ENCODE assay signal across 8 cellular contexts in the genomic region with DNA sequence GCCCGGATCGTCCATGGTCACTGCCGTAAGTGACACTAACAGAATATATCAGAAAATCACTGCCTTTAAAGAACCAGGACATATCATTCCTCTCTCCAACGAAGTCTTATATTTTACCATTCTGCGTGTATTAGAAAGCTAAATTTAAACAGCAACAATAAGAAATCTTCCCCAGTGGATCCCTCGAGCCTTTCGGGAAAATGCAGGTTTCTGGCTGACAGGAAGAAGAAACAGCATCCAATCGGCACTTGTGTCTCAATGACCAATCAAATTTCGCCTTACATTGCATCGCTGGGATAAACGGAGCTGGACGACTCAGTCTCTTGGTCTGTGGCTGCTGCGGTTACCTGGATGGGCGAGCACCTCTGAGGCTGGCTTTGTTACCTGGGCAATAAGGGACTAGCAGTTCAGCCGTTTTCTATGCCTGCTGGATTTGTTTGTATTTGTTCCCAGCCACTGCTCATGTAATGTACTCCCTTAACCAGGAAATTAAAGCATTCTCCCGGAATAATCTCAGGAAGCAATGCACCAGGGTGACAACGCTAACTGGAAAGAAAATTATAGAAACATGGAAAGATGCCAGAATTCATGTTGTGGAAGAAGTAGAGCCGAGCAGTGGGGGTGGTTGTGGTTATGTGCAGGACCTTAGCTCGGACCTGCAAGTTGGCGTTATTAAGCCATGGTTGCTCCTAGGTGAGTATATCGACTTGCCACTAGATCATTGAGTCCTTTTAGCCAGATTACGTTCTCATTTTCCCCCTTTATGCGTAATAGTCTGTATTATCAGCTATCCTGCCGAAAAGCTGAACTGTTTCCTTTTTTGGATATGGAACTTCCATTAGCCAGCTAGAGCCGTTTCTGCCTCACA. TPM values are rescaled to one million over a fixed set of nuclear protein-coding genes. Genes with fewer than 3 reads are reported as not detected.
A peak's percentile ranks its signal among the peaks of the same experiment; 100 is the strongest.
DNase-seq lines count a peak whose midpoint lies in the region; ATAC-seq and TF ChIP-seq lines count a peak whose summit lies in the region.

A gene with protein sequence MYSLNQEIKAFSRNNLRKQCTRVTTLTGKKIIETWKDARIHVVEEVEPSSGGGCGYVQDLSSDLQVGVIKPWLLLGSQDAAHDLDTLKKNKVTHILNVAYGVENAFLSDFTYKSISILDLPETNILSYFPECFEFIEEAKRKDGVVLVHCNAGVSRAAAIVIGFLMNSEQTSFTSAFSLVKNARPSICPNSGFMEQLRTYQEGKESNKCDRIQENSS (plus strand): TSS at position 281 of the 868 bp plus-strand sequence. CDS start 187 bp downstream, at position 468.

- TF ChIP-seq CTCF in endothelial cell (IDR thresholded peaks at IDR 0.05; ENCODE audit: unreplicated experiment): no peak
- TF ChIP-seq CTCF in mesothelial cell of epicardium (IDR thresholded peaks at IDR 0.05; ENCODE audit: unreplicated experiment): no peak

- peak; percentile 89 for ATAC-seq in GM21367 (IDR thresholded peaks at IDR 0.05; ENCODE audit: unreplicated experiment)

- H3K4me1 Mint-ChIP-seq in endothelial cell (ENCODE audit: unreplicated experiment) (peaks cover 7% of the 10 kb centered on the region), mesothelial cell of epicardium (peaks cover 7% of the 10 kb centered on the region)

- H3K4me3 Mint-ChIP-seq in endothelial cell (ENCODE audit: unreplicated experiment): peak within 1 kb of the TSS; percentile 92
- H3K4me3 Mint-ChIP-seq in mesothelial cell of epicardium: peak within 1 kb of the TSS; percentile 87

- in situ Hi-C loops in Caki2 (cut with HindIII; ENCODE audit: low pct_unique_long_range_greater_than_20kb, low sequenced_read_pairs): no loop called here

- no peaks in the 10 kb centered on the region for H3K36me3 Mint-ChIP-seq in endothelial cell (ENCODE audit: low read depth, unreplicated experiment)
- H3K36me3 Mint-ChIP-seq in mesothelial cell of epicardium: no peaks in the 10 kb centered on the region

- H3K9me3 Mint-ChIP-seq in endothelial cell (ENCODE audit: unreplicated experiment): no peaks in the 10 kb centered on the region
- H3K9me3 Mint-ChIP-seq in mesothelial cell of epicardium: no peaks in the 10 kb centered on the region

- DNase-seq in Caki2 (ENCODE audit: low read depth) (peak; percentile 95), HT1080 (ENCODE audit: low read depth) (peak; percentile 95), NOMO-1 (lab: John Stamatoyannopoulos, UW; ENCODE audit: unreplicated experiment in 2 of 2) (peak; percentile 22 to 68), endothelial cell (ENCODE audit: low spot score) (peak; percentile 85), mesothelial cell of epicardium (ENCODE audit: low spot score in 2 of 2, unreplicated experiment in 2 of 2) (peak; percentile 67 to 97)
- DNase-seq in activated CD8-positive, alpha-beta memory T cell treated with anti-CD3 and anti-CD28 coated beads, Interleukin-2, amount 50 U/mL, for 1 hour (ENCODE audit: extremely low read depth): peak; percentile 28
- peak; percentile 38 to 64 for DNase-seq in stimulated activated CD8-positive, alpha-beta memory T cell treated with anti-CD3 and anti-CD28 coated beads, Interleukin-15, amount 100 ng/mL, for 4 hours (ENCODE audit: low read depth in 2 of 2)

- H3K27me3 Mint-ChIP-seq in endothelial cell (ENCODE audit: unreplicated experiment) (peaks cover 3% of the 10 kb centered on the region), mesothelial cell of epicardium (ENCODE audit: low read depth) (no peaks in the 10 kb centered on the region)

- H3K27ac Mint-ChIP-seq in endothelial cell (ENCODE audit: unreplicated experiment): peak within 1 kb of the TSS; percentile 93
- peak within 1 kb of the TSS; percentile 93 for H3K27ac Mint-ChIP-seq in mesothelial cell of epicardium

RNA-seq across cellular contexts. Expression of the gene that starts here (rescaled TPM):
- 2.6 and 10.3 TPM in 2 replicates for total RNA-seq in Caki2 (2014; rRNA removed; shearing (Covaris generic); ENCODE audit: low replicate concordance)
- total RNA-seq in HT1080 (2014; rRNA removed; shearing (Covaris generic)): 1.2 and 3.2 TPM in 2 replicates
- 3.3 and 3.5 TPM in 2 replicates for polyA plus RNA-seq in HT1080 (2015; cell fraction: cytosol; rRNA removed)
- 2.2 and 2.3 TPM in 2 replicates for polyA plus RNA-seq in HT1080 (2015; cell fraction: nucleus; rRNA removed)
- total RNA-seq in endothelial cell (ENCODE audit: unreplicated experiment): 2.4 TPM
- total RNA-seq in mesothelial cell of epicardium: 3.5 to 4.3 TPM (median 4.3 TPM) in 3 replicates

Comparison
In these comparisons a context has a peak if more than half of its experiments do, and no peak if none do; other contexts are left out.
1. Peak in every context shown above with its lines: DNase-seq and ATAC-seq.
2. DNase-seq: peak in every context shown above with its lines; median percentile 95 in Caki2; 95 in HT1080; 85 in endothelial cell; 82 in mesothelial cell of epicardium; 51 in stimulated activated CD8-positive, alpha-beta memory T cell treated with anti-CD3 and anti-CD28 coated beads, Interleukin-15, amount 100 ng/mL, for 4 hours; 45 in NOMO-1; 28 in activated CD8-positive, alpha-beta memory T cell treated with anti-CD3 and anti-CD28 coated beads, Interleukin-2, amount 50 U/mL, for 1 hour.